Comparison of ENCODE assay signal across 8 cellular contexts in genomic region chr22:19631899-19632670, GRCh38.
DNase-seq lines count a peak whose midpoint lies in the region; ATAC-seq lines count a peak whose summit lies in the region.

No MANE protein-coding gene starts in this region.

- no peak overlapping the region for H3K27ac Mint-ChIP-seq in memory B cell

- peaks cover 12% of the 10 kb centered on the region for H3K27me3 Mint-ChIP-seq in memory B cell

- ATAC-seq in memory B cell (ENCODE audit: low read depth) (peak; percentile 34), HG03378 (IDR thresholded peaks at IDR 0.05; ENCODE audit: unreplicated experiment) (no peak), GM18867 (IDR thresholded peaks at IDR 0.05; ENCODE audit: unreplicated experiment) (no peak), GM21526 (IDR thresholded peaks at IDR 0.05; ENCODE audit: low FRiP score, unreplicated experiment) (no peak)

- H3K4me3 Mint-ChIP-seq in memory B cell: no peak overlapping the region

- no peaks in the 10 kb centered on the region for H3K9me3 Mint-ChIP-seq in memory B cell

- DNase-seq in DMS53 (lab: John Stamatoyannopoulos, UW) (peak; percentile 16), DMS53 treated with DMSO at 0.1 percent for 48 hours (lab: John Stamatoyannopoulos, UW; ENCODE audit: unreplicated experiment) (no peak), M059J (ENCODE audit: low read depth) (peak; percentile 32), astrocyte of the hippocampus (ENCODE audit: low read depth, low spot score) (peak; percentile 67), memory B cell (ENCODE audit: low spot score in 2 of 2) (no peak)

- H3K4me1 Mint-ChIP-seq in memory B cell: peaks cover 3% of the 10 kb centered on the region

- H3K36me3 Mint-ChIP-seq in memory B cell: no peaks in the 10 kb centered on the region

Comparison
In these comparisons a context has a peak if more than half of its experiments do, and no peak if none do; other contexts are left out.
1. DNase-seq: peak in DMS53 (single experiment), M059J (single experiment) and astrocyte of the hippocampus (single experiment); none in DMS53 treated with DMSO at 0.1 percent for 48 hours (single experiment) and memory B cell (0 of 2).